30 cellular contexts compared by ENCODE assay signal in the genomic region with DNA sequence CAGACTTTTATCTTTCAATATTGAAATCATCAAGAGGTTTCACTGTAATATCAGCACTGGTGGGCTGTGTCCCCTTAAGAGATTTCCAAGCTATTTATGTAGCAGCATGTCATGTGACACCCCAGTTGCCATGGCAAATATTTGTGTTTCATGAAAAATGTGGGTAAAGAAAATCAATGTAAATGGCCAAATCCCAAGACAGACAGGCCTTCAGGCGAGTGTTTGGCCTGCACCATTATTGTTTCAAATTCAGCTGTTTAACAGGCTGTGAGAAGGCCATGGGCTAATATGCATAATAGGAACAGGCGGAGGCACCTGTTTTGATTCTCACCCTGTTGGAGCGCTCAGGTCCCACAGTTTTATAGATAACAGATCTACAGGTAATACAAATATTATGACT.
DNase-seq lines count a peak whose midpoint lies in the region; TF ChIP-seq lines count a peak whose summit lies in the region.
"Had no signal": no experiment of that assay in that cellular context is flagged by ENCODE, and none has a peak within 500 bp of the region (broad histone marks: within the 10 kb centered on the region; RNA-seq: fewer than 3 reads in every experiment).

No MANE protein-coding gene starts in this region.

- intact Hi-C loops in vagina (cut with DNase I) (no loop called here), A673 (cut with micrococcal nuclease; ENCODE audit: unreplicated experiment) (no loop called here)

- no peak overlapping the region for H3K9ac ChIP-seq in neural progenitor cell
- no peak overlapping the region for H3K9ac ChIP-seq in GM23248

- no peaks in the 10 kb centered on the region for H4K20me1 ChIP-seq in neural progenitor cell (ENCODE audit: low read depth)
- no peaks in the 10 kb centered on the region for H4K20me1 ChIP-seq in GM23248 (ENCODE audit: insufficient read depth)

- POLR2A ChIA-PET in A673 (lab: Charles Lee; ENCODE audit: low non-redundant PET) = interaction anchor here (0.7 kb wide), 1 partner anchor 55 kb away, joined by 3 read pairs; no protein-coding TSS in a partner anchor

- peaks cover 6% of the 10 kb centered on the region for H3F3A ChIP-seq in neural progenitor cell (ENCODE audit: low read depth)
- no peaks in the 10 kb centered on the region for H3F3A ChIP-seq in GM23248 (ENCODE audit: insufficient read depth)

- H2AFZ ChIP-seq in neural progenitor cell (replicated peaks) = no peak overlapping the region
- no peak overlapping the region for H2AFZ ChIP-seq in GM23248

- DNase-seq in DMS53 (lab: John Stamatoyannopoulos, UW) (peak; percentile 15), DMS53 treated with DMSO at 0.1 percent for 48 hours (lab: John Stamatoyannopoulos, UW; ENCODE audit: unreplicated experiment) (no peak), NCI-H526 (lab: John Stamatoyannopoulos, UW) (peak; percentile 48 to 68), glutamatergic neuron (peak; percentile 52), neural progenitor cell (ENCODE audit: low spot score) (no peak), vagina (ENCODE audit: extremely low spot score in 2 of 2) (no peak), A673 (ENCODE audit: low spot score) (no peak), GM23248 (no peak)
- DNase-seq: 8988T; activated CD4-positive, alpha-beta T cell treated with anti-CD3 and anti-CD28 coated beads, Interleukin-2, amount 50 U/mL, for 48 hours; activated CD4-positive, CD25-positive, alpha-beta regulatory T cell; activated CD8-positive, alpha-beta memory T cell treated with anti-CD3 and anti-CD28 coated beads, Interleukin-2, amount 50 U/mL, for 4 hours; activated naive CD4-positive, alpha-beta T cell treated with anti-CD3 and anti-CD28 coated beads, Interleukin-2, amount 50 U/mL, for 16 hours; CD4-positive, alpha-beta T cell; colonic mucosa; effector memory CD4-positive, alpha-beta T cell; EL; foreskin fibroblast; heart right ventricle; NCI-H187 treated with DMSO at 0.1 percent for 48 hours; occipital lobe; SHP77; small intestine; stimulated activated CD4-positive, alpha-beta T cell treated with anti-CD3 and anti-CD28 coated beads, Interleukin-1b, Interleukin-23, amount 100 ng/mL, for 48 hours; stimulated activated CD8-positive, alpha-beta memory T cell treated with anti-CD3 and anti-CD28 coated beads, Interleukin-4, amount 100 ng/mL, for 48 hours; stimulated activated naive CD8-positive, alpha-beta T cell treated with anti-CD3 and anti-CD28 coated beads, Interleukin-15, amount 100 ng/mL, for 72 hours; SW 1271; uterus had no signal

- no peaks in the 10 kb centered on the region for H3K9me2 ChIP-seq in GM23248 (ENCODE audit: insufficient read depth)

- H3K79me2 ChIP-seq in neural progenitor cell (ENCODE audit: low read depth) (no peaks in the 10 kb centered on the region), GM23248 (ENCODE audit: insufficient read depth) (no peaks in the 10 kb centered on the region)

- TF ChIP-seq POLR2A in vagina (IDR thresholded peaks at IDR 0.05) = no peak

- no TSS peak for BruUV-seq in A673 (replicated peaks; lab: Mats Ljungman, UMichigan)

- H3K36me3 ChIP-seq in neural progenitor cell (no peaks in the 10 kb centered on the region), vagina (no peaks in the 10 kb centered on the region), A673 (ENCODE audit: insufficient read depth, low read length, poor library complexity, severe bottlenecking) (no peaks in the 10 kb centered on the region), GM23248 (ENCODE audit: low read depth) (no peaks in the 10 kb centered on the region)
- H3K36me3 ChIP-seq: colonic mucosa, heart right ventricle, uterus had no signal

- no peaks in the 10 kb centered on the region for H3K27me3 Mint-ChIP-seq in glutamatergic neuron (ENCODE audit: unreplicated experiment)
- H3K27me3 Mint-ChIP-seq in neural progenitor cell (ENCODE audit: insufficient read depth, low read depth) = no peaks in the 10 kb centered on the region
- H3K27me3 Mint-ChIP-seq: activated T-helper 17 cell treated with anti-CD3 and anti-CD28 coated beads, Interleukin-2, amount 50 U/mL, for 72 hours; CD4-positive, alpha-beta T cell; stimulated activated naive CD8-positive, alpha-beta T cell treated with anti-CD3 and anti-CD28 coated beads, Interleukin-15, amount 100 ng/mL, for 72 hours had no signal

- CTCF ChIA-PET in A673 (lab: Charles Lee) = no interaction called here

- peaks cover 39% of the 10 kb centered on the region for H3K4me1 Mint-ChIP-seq in glutamatergic neuron (ENCODE audit: low read depth, unreplicated experiment)
- H3K4me1 Mint-ChIP-seq in neural progenitor cell = peaks cover 35% of the 10 kb centered on the region
- H3K4me1 Mint-ChIP-seq: activated T-helper 17 cell treated with anti-CD3 and anti-CD28 coated beads, Interleukin-2, amount 50 U/mL, for 72 hours; stimulated activated naive CD8-positive, alpha-beta T cell treated with anti-CD3 and anti-CD28 coated beads, Interleukin-15, amount 100 ng/mL, for 72 hours had no signal

- H3K36me3 Mint-ChIP-seq in glutamatergic neuron (ENCODE audit: unreplicated experiment) (no peaks in the 10 kb centered on the region), neural progenitor cell (peaks cover 1% of the 10 kb centered on the region)

- peak overlapping the region; percentile 70 for H3K4me3 Mint-ChIP-seq in glutamatergic neuron (ENCODE audit: unreplicated experiment)
- no peak overlapping the region for H3K4me3 Mint-ChIP-seq in neural progenitor cell
- H3K4me3 Mint-ChIP-seq: activated T-helper 17 cell treated with anti-CD3 and anti-CD28 coated beads, Interleukin-2, amount 50 U/mL, for 72 hours; CD4-positive, alpha-beta T cell; stimulated activated naive CD8-positive, alpha-beta T cell treated with anti-CD3 and anti-CD28 coated beads, Interleukin-15, amount 100 ng/mL, for 72 hours had no signal

- peaks cover 2% of the 10 kb centered on the region for H3K9me3 Mint-ChIP-seq in glutamatergic neuron (ENCODE audit: unreplicated experiment)
- H3K9me3 Mint-ChIP-seq in neural progenitor cell = peaks cover 2% of the 10 kb centered on the region
- H3K9me3 Mint-ChIP-seq: activated T-helper 17 cell treated with anti-CD3 and anti-CD28 coated beads, Interleukin-2, amount 50 U/mL, for 72 hours; CD4-positive, alpha-beta T cell; stimulated activated naive CD8-positive, alpha-beta T cell treated with anti-CD3 and anti-CD28 coated beads, Interleukin-15, amount 100 ng/mL, for 72 hours had no signal

- H3K4me2 ChIP-seq in neural progenitor cell (no peak overlapping the region), GM23248 (ENCODE audit: unreplicated experiment) (no peak overlapping the region)

- H3K27ac ChIP-seq in neural progenitor cell (no peak overlapping the region), vagina (no peak overlapping the region), A673 (ENCODE audit: low read depth, low read length, poor library complexity, severe bottlenecking) (no peak overlapping the region), GM23248 (no peak overlapping the region)
- H3K27ac ChIP-seq: colonic mucosa, heart right ventricle, uterus had no signal

- no peaks in the 10 kb centered on the region for H3K27me3 ChIP-seq in neural progenitor cell
- H3K27me3 ChIP-seq in vagina = no peaks in the 10 kb centered on the region
- H3K27me3 ChIP-seq in A673 (replicated peaks; ENCODE audit: insufficient read depth, low read depth, low read length, poor library complexity) = no peaks in the 10 kb centered on the region
- no peaks in the 10 kb centered on the region for H3K27me3 ChIP-seq in GM23248 (replicated peaks; ENCODE audit: insufficient read depth)
- H3K27me3 ChIP-seq: colonic mucosa, heart right ventricle, uterus had no signal

- H3K4me3 ChIP-seq in neural progenitor cell (no peak overlapping the region), vagina (no peak overlapping the region), A673 (ENCODE audit: low read depth, low read length, poor library complexity, severe bottlenecking) (no peak overlapping the region), GM23248 (no peak overlapping the region)
- H3K4me3 ChIP-seq: colonic mucosa, GM12878, heart right ventricle, uterus had no signal

- 92 to 99% methylated on average over 3 of the region's 3 CpGs for WGBS in GM23248 (ENCODE audit: low coverage in 1 of 2, low lambda C conversion rate in 2 of 2, missing lambda C conversion rate in 2 of 2), 2 experiments

- H3K27ac Mint-ChIP-seq in glutamatergic neuron (ENCODE audit: unreplicated experiment) (peak overlapping the region; percentile 90), neural progenitor cell (peak overlapping the region; percentile 67)
- H3K27ac Mint-ChIP-seq: activated T-helper 17 cell treated with anti-CD3 and anti-CD28 coated beads, Interleukin-2, amount 50 U/mL, for 72 hours; CD4-positive, alpha-beta T cell; stimulated activated naive CD8-positive, alpha-beta T cell treated with anti-CD3 and anti-CD28 coated beads, Interleukin-15, amount 100 ng/mL, for 72 hours had no signal

- H3K9me3 ChIP-seq in neural progenitor cell (ENCODE audit: low read depth) (no peaks in the 10 kb centered on the region), vagina (no peaks in the 10 kb centered on the region), A673 (ENCODE audit: low read depth, low read length, poor library complexity, severe bottlenecking) (no peaks in the 10 kb centered on the region), GM23248 (ENCODE audit: low read depth) (no peaks in the 10 kb centered on the region)
- H3K9me3 ChIP-seq: colonic mucosa, uterus had no signal

- TF ChIP-seq CTCF in glutamatergic neuron (IDR thresholded peaks at IDR 0.05; ENCODE audit: partially characterized antibody, unreplicated experiment) (no peak), neural progenitor cell (IDR thresholded peaks at IDR 0.05) (no peak), vagina (IDR thresholded peaks at IDR 0.05) (no peak), A673 (conservative IDR thresholded peaks at IDR 0.05; ENCODE audit: low read depth, low read length) (no peak)

- in situ Hi-C loops in GM23248 (cut with MboI) = no loop called here

- H3K4me1 ChIP-seq in neural progenitor cell (peaks cover 7% of the 10 kb centered on the region), vagina (no peaks in the 10 kb centered on the region), A673 (ENCODE audit: insufficient read depth, low read length, poor library complexity, severe bottlenecking) (no peaks in the 10 kb centered on the region), GM23248 (ENCODE audit: insufficient read depth) (no peaks in the 10 kb centered on the region)
- H3K4me1 ChIP-seq: colonic mucosa, heart right ventricle, uterus had no signal

Comparison
In these comparisons a context has a peak if more than half of its experiments do, and no peak if none do; other contexts are left out.
1. DNase-seq: peak in DMS53 (single experiment), NCI-H526 (2 of 2) and glutamatergic neuron (single experiment); none in DMS53 treated with DMSO at 0.1 percent for 48 hours (single experiment), neural progenitor cell (single experiment), vagina (0 of 2), A673 (single experiment) and GM23248 (single experiment).